ENCODE assay signal across 17 cellular contexts in genomic region chr7:116219288-116219687, GRCh38. TPM values are rescaled to one million over a fixed set of nuclear protein-coding genes. Genes with fewer than 3 reads are reported as not detected.
DNase-seq lines count a peak whose midpoint lies in the region; ATAC-seq and TF ChIP-seq lines count a peak whose summit lies in the region.
"Had no signal": no experiment of that assay in that cellular context is flagged by ENCODE, and none has a peak within 500 bp of the region (broad histone marks: within the 10 kb centered on the region; RNA-seq: fewer than 3 reads in every experiment).

No MANE protein-coding gene starts in this region.

- H3K27ac ChIP-seq in H9 (ENCODE audit: insufficient read length, low read depth, low read length) (no peak overlapping the region), tibial artery (peak overlapping the region; percentile 93 to 96)
- H3K27ac ChIP-seq: BLaER1 treated with 17β-estradiol and CSF1 and Interleukin-3, amounts not matched to agents 10 nM and 100 nM had no signal

- TF ChIP-seq CTCF in H9 (conservative IDR thresholded peaks at IDR 0.05) (no peak), mesothelial cell of epicardium (IDR thresholded peaks at IDR 0.05; ENCODE audit: unreplicated experiment) (no peak), tibial artery (IDR thresholded peaks at IDR 0.05) (no peak)

- intact Hi-C loops in tibial artery (cut with DNase I; ENCODE audit: low total_unique reads) = no loop called here

- no peaks in the 10 kb centered on the region for H3K79me1 ChIP-seq in H9 (ENCODE audit: insufficient read depth, low read depth, low read length, poor library complexity, severe bottlenecking)

- H3T11ph ChIP-seq in H9 (ENCODE audit: low read length) = no peak overlapping the region

- H2BK20ac ChIP-seq in H9 (ENCODE audit: low read depth, low read length, poor library complexity, severe bottlenecking) = no peak overlapping the region

- no peak overlapping the region for H2AFZ ChIP-seq in H9 (ENCODE audit: low read length)

- peak overlapping the region; percentile 91 for H2BK5ac ChIP-seq in H9 (ENCODE audit: insufficient read length, low read length)

- no peaks in the 10 kb centered on the region for H3K27me3 Mint-ChIP-seq in H9 (ENCODE audit: low read depth)
- no peaks in the 10 kb centered on the region for H3K27me3 Mint-ChIP-seq in activated naive CD8-positive, alpha-beta T cell treated with anti-CD3 and anti-CD28 coated beads, Interleukin-2, amount 50 U/mL, for 24 hours
- H3K27me3 Mint-ChIP-seq in mesothelial cell of epicardium (ENCODE audit: low read depth) = no peaks in the 10 kb centered on the region
- H3K27me3 Mint-ChIP-seq: activated CD4-positive, alpha-beta T cell treated with anti-CD3 and anti-CD28 coated beads, Interleukin-2, amount 10 ng/mL, durations not matched to agents 7 days and 5 days had no signal

- peaks cover 7 to 14% of the 10 kb centered on the region in 2 experiments for H3K4me1 Mint-ChIP-seq in H9
- peaks cover 91% of the 10 kb centered on the region for H3K4me1 Mint-ChIP-seq in activated naive CD8-positive, alpha-beta T cell treated with anti-CD3 and anti-CD28 coated beads, Interleukin-2, amount 50 U/mL, for 24 hours
- H3K4me1 Mint-ChIP-seq in mesothelial cell of epicardium = peaks cover 68% of the 10 kb centered on the region

- no peaks in the 10 kb centered on the region for H3K23me2 ChIP-seq in H9 (ENCODE audit: insufficient read length, low read depth, low read length, poor library complexity, severe bottlenecking)

- no peak for TF ChIP-seq POLR2A in erythroblast (IDR thresholded peaks at IDR 0.05; ENCODE audit: low read length)

- no peak overlapping the region for H3K56ac ChIP-seq in H9 (ENCODE audit: insufficient read length, low read depth, low read length)

- no peaks in the 10 kb centered on the region for H4K20me1 ChIP-seq in H9 (ENCODE audit: control insufficient read depth, insufficient read depth, insufficient read length)
- H4K20me1 ChIP-seq: BLaER1 treated with 17β-estradiol and CSF1 and Interleukin-3, amounts not matched to agents 10 nM and 100 nM had no signal

- no peak for DNase-seq in H9
- no peak for DNase-seq in activated naive CD8-positive, alpha-beta T cell treated with anti-CD3 and anti-CD28 coated beads, Interleukin-2, amount 50 U/mL, for 24 hours
- DNase-seq in mesothelial cell of epicardium (ENCODE audit: low spot score in 2 of 2, unreplicated experiment in 2 of 2) = no peak
- no peak for DNase-seq in tibial artery
- DNase-seq in erythroblast (lab: John Stamatoyannopoulos, UW) = no peak
- DNase-seq in NCI-H524 treated with DMSO at 0.1 percent for 48 hours (lab: John Stamatoyannopoulos, UW) = no peak
- DNase-seq: activated CD4-positive, alpha-beta T cell treated with anti-CD3 and anti-CD28 coated beads, Interleukin-2, amount 10 ng/mL, durations not matched to agents 7 days and 5 days; DND-41; effector memory CD4-positive, alpha-beta T cell; left cardiac atrium; MV-4-11; NCI-H2081 treated with DMSO at 0.1 percent for 48 hours; NCI-H524; Peyer's patch; stimulated activated CD4-positive, alpha-beta T cell treated with anti-CD3 and anti-CD28 coated beads, Interleukin-15, amount 100 ng/mL, for 24 hours had no signal

- no peak overlapping the region for H3K4me3 ChIP-seq in tibial artery
- H3K4me3 ChIP-seq: BLaER1 treated with 17β-estradiol and CSF1 and Interleukin-3, amounts not matched to agents 10 nM and 100 nM; Peyer's patch had no signal

- peak overlapping the region; percentile 77 for H2AK5ac ChIP-seq in H9 (ENCODE audit: insufficient read length, low read length)

- H3K36me3 Mint-ChIP-seq in H9 (ENCODE audit: insufficient read depth in 1 of 3, low read depth in 3 of 3) (no peaks in the 10 kb centered on the region), mesothelial cell of epicardium (no peaks in the 10 kb centered on the region)
- H3K36me3 Mint-ChIP-seq in activated naive CD8-positive, alpha-beta T cell treated with anti-CD3 and anti-CD28 coated beads, Interleukin-2, amount 50 U/mL, for 24 hours (ENCODE audit: low read depth) = peaks cover 5% of the 10 kb centered on the region

- H3K14ac ChIP-seq in H9 (ENCODE audit: insufficient read depth, low read length) = no peak overlapping the region

- H3K23ac ChIP-seq in H9 (ENCODE audit: insufficient read length, low read depth, low read length) = no peak overlapping the region

- no peaks in the 10 kb centered on the region for H3K36me3 ChIP-seq in tibial artery
- H3K36me3 ChIP-seq: BLaER1 treated with 17β-estradiol and CSF1 and Interleukin-3, amounts not matched to agents 10 nM and 100 nM; Peyer's patch had no signal

- H3K4me2 ChIP-seq in H9 (ENCODE audit: insufficient read depth, insufficient read length, low read length) = no peak overlapping the region
- H3K4me2 ChIP-seq: BLaER1 treated with 17β-estradiol and CSF1 and Interleukin-3, amounts not matched to agents 10 nM and 100 nM had no signal

- H3K27me3 ChIP-seq in H9 (ENCODE audit: insufficient read depth, low read length) (no peaks in the 10 kb centered on the region), tibial artery (no peaks in the 10 kb centered on the region)
- H3K27me3 ChIP-seq: BLaER1 treated with 17β-estradiol and CSF1 and Interleukin-3, amounts not matched to agents 10 nM and 100 nM; Peyer's patch had no signal

- no peak overlapping the region for H3K18ac ChIP-seq in H9 (ENCODE audit: insufficient read length, low read depth, low read length)

- H3K4me1 ChIP-seq in H9 (ENCODE audit: insufficient read depth, low read length) (no peaks in the 10 kb centered on the region), tibial artery (peaks cover 0 to 99% (median 61%) of the 10 kb centered on the region in 4 donors)

- H3K9me3 ChIP-seq in H9 (ENCODE audit: control insufficient read depth, low read depth, low read length) (no peaks in the 10 kb centered on the region), tibial artery (no peaks in the 10 kb centered on the region)
- H3K9me3 ChIP-seq: BLaER1 treated with 17β-estradiol and CSF1 and Interleukin-3, amounts not matched to agents 10 nM and 100 nM; Peyer's patch had no signal

- no peak overlapping the region for H4K8ac ChIP-seq in H9 (replicated peaks; ENCODE audit: insufficient read length, low read depth, low read length)

- H3K4me3 Mint-ChIP-seq in H9 = no peak overlapping the region
- no peak overlapping the region for H3K4me3 Mint-ChIP-seq in activated naive CD8-positive, alpha-beta T cell treated with anti-CD3 and anti-CD28 coated beads, Interleukin-2, amount 50 U/mL, for 24 hours
- H3K4me3 Mint-ChIP-seq in mesothelial cell of epicardium = no peak overlapping the region
- H3K4me3 Mint-ChIP-seq: activated CD4-positive, alpha-beta T cell treated with anti-CD3 and anti-CD28 coated beads, Interleukin-2, amount 10 ng/mL, durations not matched to agents 7 days and 5 days had no signal

- ATAC-seq in activated naive CD8-positive, alpha-beta T cell treated with anti-CD3 and anti-CD28 coated beads, Interleukin-2, amount 50 U/mL, for 24 hours = no peak
- ATAC-seq in GM21360 (IDR thresholded peaks at IDR 0.05; ENCODE audit: unreplicated experiment) = no peak
- ATAC-seq: left cardiac atrium had no signal

- H4K5ac ChIP-seq in H9 (ENCODE audit: insufficient read length, low read depth, low read length) = no peak overlapping the region

- H3K9me3 Mint-ChIP-seq in H9 (no peaks in the 10 kb centered on the region), mesothelial cell of epicardium (no peaks in the 10 kb centered on the region)
- H3K9me3 Mint-ChIP-seq in activated naive CD8-positive, alpha-beta T cell treated with anti-CD3 and anti-CD28 coated beads, Interleukin-2, amount 50 U/mL, for 24 hours = no peaks in the 10 kb centered on the region

- no peak overlapping the region for H4K91ac ChIP-seq in H9 (ENCODE audit: insufficient read length, low read depth, low read length)

- no peak overlapping the region for H2BK120ac ChIP-seq in H9 (ENCODE audit: low read depth, low read length, poor library complexity, severe bottlenecking)

- no peaks in the 10 kb centered on the region; the same call in 1 of the 2 replicates for H3K79me2 ChIP-seq in H9 (ENCODE audit: insufficient read depth, low read length)

- H3K9ac ChIP-seq in H9 (ENCODE audit: extremely low read depth, insufficient read length, low read length) = no peak overlapping the region
- H3K9ac ChIP-seq: BLaER1 treated with 17β-estradiol and CSF1 and Interleukin-3, amounts not matched to agents 10 nM and 100 nM had no signal

- H2BK12ac ChIP-seq in H9 (ENCODE audit: insufficient read length, low read depth, low read length) = no peak overlapping the region

- H2BK15ac ChIP-seq in H9 (ENCODE audit: low read depth, low read length) = no peak overlapping the region

- no peak overlapping the region for H3K4ac ChIP-seq in H9 (ENCODE audit: low read depth, low read length)

- no peak overlapping the region for H3K27ac Mint-ChIP-seq in H9
- H3K27ac Mint-ChIP-seq in activated naive CD8-positive, alpha-beta T cell treated with anti-CD3 and anti-CD28 coated beads, Interleukin-2, amount 50 U/mL, for 24 hours = peak overlapping the region; percentile 22
- H3K27ac Mint-ChIP-seq in mesothelial cell of epicardium = peak overlapping the region; percentile 48
- H3K27ac Mint-ChIP-seq: activated CD4-positive, alpha-beta T cell treated with anti-CD3 and anti-CD28 coated beads, Interleukin-2, amount 10 ng/mL, durations not matched to agents 7 days and 5 days had no signal

RNA-seq across cellular contexts. Expression of gene TES, which starts 8.9 kb away (rescaled TPM):
- total RNA-seq in H9 (2021) (28.2 and 30.9 TPM in 2 replicates), mesothelial cell of epicardium (131 to 146 TPM (median 137 TPM) in 3 replicates)

Comparison
In these comparisons a context has a peak if more than half of its experiments do, and no peak if none do; other contexts are left out.
1. H3K27ac Mint-ChIP-seq: peak in activated naive CD8-positive, alpha-beta T cell treated with anti-CD3 and anti-CD28 coated beads, Interleukin-2, amount 50 U/mL, for 24 hours (single experiment) and mesothelial cell of epicardium (single experiment); none in H9 (0 of 3).